In genomic region chr12:112846619-112847018, GRCh38 we compare ENCODE assay signal across 22 cellular contexts. TPM values are rescaled to one million over a fixed set of nuclear protein-coding genes. Genes with fewer than 3 reads are reported as not detected.
DNase-seq lines count a peak whose midpoint lies in the region; ATAC-seq and TF ChIP-seq lines count a peak whose summit lies in the region.
"Had no signal": no experiment of that assay in that cellular context is flagged by ENCODE, and none has a peak within 500 bp of the region (broad histone marks: within the 10 kb centered on the region; RNA-seq: fewer than 3 reads in every experiment).

No MANE protein-coding gene starts in this region.

- H3K9ac ChIP-seq in endodermal cell (ENCODE audit: extremely low read depth, low read length, poor library complexity, severe bottlenecking) = no peak overlapping the region
- H3K9ac ChIP-seq in mesendoderm (ENCODE audit: low read length) = peak overlapping the region; percentile 11

- peaks cover 21% of the 10 kb centered on the region for H3K4me1 ChIP-seq in endodermal cell (ENCODE audit: control insufficient read depth, insufficient read depth, low read length)
- peaks cover 16% of the 10 kb centered on the region for H3K4me1 ChIP-seq in mesendoderm (ENCODE audit: control insufficient read depth, low read depth, low read length)
- H3K4me1 ChIP-seq: HAP-1 had no signal

- H2BK120ac ChIP-seq in mesendoderm (ENCODE audit: low read depth, low read length) = no peak overlapping the region

- no peaks in the 10 kb centered on the region for H3K36me3 ChIP-seq in endodermal cell (ENCODE audit: control insufficient read depth, insufficient read depth, low read length)
- no peaks in the 10 kb centered on the region for H3K36me3 ChIP-seq in mesendoderm (ENCODE audit: control insufficient read depth, insufficient read depth, low read length)
- H3K36me3 ChIP-seq: HAP-1 had no signal

- no peak overlapping the region for H2BK15ac ChIP-seq in mesendoderm (replicated peaks; ENCODE audit: low read depth)

- H3K23ac ChIP-seq in mesendoderm (ENCODE audit: low read length) = no peak overlapping the region

- H3K36me3 Mint-ChIP-seq in endodermal cell (ENCODE audit: low read depth) (no peaks in the 10 kb centered on the region), type B pancreatic cell (no peaks in the 10 kb centered on the region)
- H3K36me3 Mint-ChIP-seq: CD4-positive, alpha-beta memory T cell had no signal

- H3K79me1 ChIP-seq in mesendoderm (ENCODE audit: low read length) = no peaks in the 10 kb centered on the region

- TF ChIP-seq CTCF in endodermal cell (conservative IDR thresholded peaks at IDR 0.05) (no peak), epithelial cell of proximal tubule (conservative IDR thresholded peaks at IDR 0.05; ENCODE audit: low read depth, low read length) (no peak), type B pancreatic cell (conservative IDR thresholded peaks at IDR 0.05) (no peak), GM13976 (IDR thresholded peaks at IDR 0.05; ENCODE audit: borderline replicate concordance, control extremely low read depth, extremely low read depth, insufficient read depth, missing control alignments) (no peak)

- H3K4ac ChIP-seq in mesendoderm (ENCODE audit: low read depth, low read length) = no peak overlapping the region

- no peak overlapping the region for H3K4me2 ChIP-seq in mesendoderm (ENCODE audit: low read length)

- in situ Hi-C loops in GM13976 (cut with MboI; ENCODE audit: low sequenced_read_pairs, unreplicated experiment) = no loop called here

- H2BK5ac ChIP-seq in mesendoderm (ENCODE audit: low read length) = no peak overlapping the region

- peak overlapping the region; percentile 8 for H2AK5ac ChIP-seq in mesendoderm (ENCODE audit: low read length)

- H3K9me3 ChIP-seq in endodermal cell (ENCODE audit: control insufficient read depth, low read length) = no peaks in the 10 kb centered on the region
- H3K9me3 ChIP-seq: HAP-1 had no signal

- DNase-seq in endodermal cell = peak; percentile 31
- DNase-seq in epithelial cell of proximal tubule (ENCODE audit: low read depth) = peak; percentile 74
- DNase-seq in mesendoderm = no peak
- DNase-seq in type B pancreatic cell (ENCODE audit: extremely low spot score, unreplicated experiment) = peak; percentile 48
- no peak for DNase-seq in GM13976 (ENCODE audit: low spot score)
- DNase-seq: C1 segment of cervical spinal cord; Calu3; CD4-positive, alpha-beta memory T cell; COR-L47; DMS53; DMS79 treated with DMSO at 0.1 percent for 48 hours; GF-D8; HFFc6 had no signal

- H3K4me3 ChIP-seq in endodermal cell (ENCODE audit: low read length) = no peak overlapping the region
- H3K4me3 ChIP-seq in epithelial cell of proximal tubule (ENCODE audit: low read depth, low read length) = no peak overlapping the region
- H3K4me3 ChIP-seq in mesendoderm (ENCODE audit: low read length) = no peak overlapping the region
- H3K4me3 ChIP-seq: GM23338, HAP-1 had no signal

- H3K56ac ChIP-seq in mesendoderm (ENCODE audit: low read length) = no peak overlapping the region

- H3K27me3 Mint-ChIP-seq in endodermal cell (ENCODE audit: insufficient read depth) (peaks cover 80% of the 10 kb centered on the region), type B pancreatic cell (peaks cover 81% of the 10 kb centered on the region)

- ATAC-seq in SK-N-SH treated with all-trans-retinoic acid at 6 μM for 48 hours = no peak
- ATAC-seq in esophagus mucosa = no peak
- ATAC-seq: GM23338 had no signal

- H3K4me1 Mint-ChIP-seq in endodermal cell (peaks cover 49% of the 10 kb centered on the region), type B pancreatic cell (ENCODE audit: unreplicated experiment) (peaks cover 4% of the 10 kb centered on the region)
- H3K4me1 Mint-ChIP-seq: CD4-positive, alpha-beta memory T cell had no signal

- no peak overlapping the region for H4K8ac ChIP-seq in mesendoderm (ENCODE audit: low read depth, low read length)

- H3K18ac ChIP-seq in mesendoderm (ENCODE audit: low read length) = no peak overlapping the region

- H3K79me2 ChIP-seq in mesendoderm (ENCODE audit: control insufficient read depth, insufficient read depth, low read length) = no peaks in the 10 kb centered on the region

- no peak overlapping the region for H4K5ac ChIP-seq in mesendoderm (ENCODE audit: low read length)

- H3K27me3 ChIP-seq in endodermal cell (ENCODE audit: control insufficient read depth, insufficient read depth, low read length, poor library complexity, severe bottlenecking) (peaks cover 75% of the 10 kb centered on the region), mesendoderm (ENCODE audit: insufficient read depth, low read length, poor library complexity) (no peaks in the 10 kb centered on the region)

- H3K9me3 Mint-ChIP-seq in endodermal cell (peaks cover 2% of the 10 kb centered on the region), type B pancreatic cell (no peaks in the 10 kb centered on the region)
- H3K9me3 Mint-ChIP-seq: GM23338 had no signal

- H3K27ac ChIP-seq in endodermal cell (ENCODE audit: low read depth, low read length) (no peak overlapping the region), mesendoderm (ENCODE audit: low read depth, low read length) (no peak overlapping the region)

- H3K4me3 Mint-ChIP-seq in endodermal cell (no peak overlapping the region), type B pancreatic cell (no peak overlapping the region)
- H3K4me3 Mint-ChIP-seq: CD4-positive, alpha-beta memory T cell; HFFc6 had no signal

- 81 to 86% methylated on average over 3 of the region's 3 CpGs for WGBS in endodermal cell (ENCODE audit: insufficient coverage in 1 of 2, insufficient read length in 1 of 2), 2 experiments
- no CpG with 5 or more reads among the region's 3 CpGs for WGBS in mesendoderm (ENCODE audit: extremely low coverage, insufficient coverage, low lambda C conversion rate)

- H3K27ac Mint-ChIP-seq in endodermal cell (no peak overlapping the region), type B pancreatic cell (no peak overlapping the region)
- H3K27ac Mint-ChIP-seq: CD4-positive, alpha-beta memory T cell; GM23338; HFFc6 had no signal

TF ChIP-seq in SK-N-SH treated with all-trans-retinoic acid at 6 μM for 48 hours, 23 proteins besides CTCF, POLR2A, EP300 and RAD21:
- TF ChIP-seq ZNF565 (CRISPR knock-in tag; conservative IDR thresholded peaks at IDR 0.05; ENCODE audit: low read depth) (no peak), CSRNP3 (CRISPR knock-in tag; IDR thresholded peaks at IDR 0.05) (no peak), ZNF70 (CRISPR knock-in tag; IDR thresholded peaks at IDR 0.05) (no peak), PATZ1 (CRISPR knock-in tag; IDR thresholded peaks at IDR 0.05; ENCODE audit: borderline replicate concordance) (no peak), ISL1 (CRISPR knock-in tag; IDR thresholded peaks at IDR 0.05) (no peak), RARB (CRISPR knock-in tag; IDR thresholded peaks at IDR 0.05) (no peak), SNAI2 (CRISPR knock-in tag; IDR thresholded peaks at IDR 0.05) (no peak), GLIS3 (CRISPR knock-in tag; IDR thresholded peaks at IDR 0.05) (no peak)

RNA-seq across cellular contexts. Expression of gene RPH3A, which starts 55.1 kb away (rescaled TPM):
- total RNA-seq in endodermal cell (not detected), epithelial cell of proximal tubule (0.07 TPM in 1 of 2 replicates, not detected in the other), type B pancreatic cell (ENCODE audit: low replicate concordance) (0.26 and 0.29 TPM in 2 replicates), esophagus mucosa (not detected)
- 0.21 TPM for polyA plus RNA-seq in endodermal cell (2013, experiment 1 of 2)
- 0.83 TPM for polyA plus RNA-seq in endodermal cell (2013, experiment 2 of 2)
- polyA plus RNA-seq in mesendoderm (2013, experiment 1 of 2) = 0.04 TPM
- polyA plus RNA-seq in mesendoderm (2013, experiment 2 of 2) = 0.07 TPM
- total RNA-seq: A172; Calu3; CD4-positive, alpha-beta memory T cell; Daoy; G401; H4; HFFc6 had no signal
- polyA plus RNA-seq: BJ; CD4-positive, alpha-beta memory T cell had no signal

Comparison
In these comparisons a context has a peak if more than half of its experiments do, and no peak if none do; other contexts are left out.
1. DNase-seq: peak in endodermal cell (single experiment), epithelial cell of proximal tubule (single experiment) and type B pancreatic cell (single experiment); none in mesendoderm (single experiment) and GM13976 (single experiment).